In genomic region chr7:16098585-16099179, GRCh38 we compare ENCODE assay signal across 8 cellular contexts.
DNase-seq lines count a peak whose midpoint lies in the region; ATAC-seq, FAIRE-seq and TF ChIP-seq lines count a peak whose summit lies in the region.

No MANE protein-coding gene starts in this region.

- intact Hi-C loops in Calu3 (cut with micrococcal nuclease; ENCODE audit: unreplicated experiment) (loop anchor here (1.0 to 5.0 kb wide), 2 partner anchors 20 to 469 kb away; no protein-coding TSS in a partner anchor), GM12878 (cut with micrococcal nuclease; ENCODE audit: unreplicated experiment) (no loop called here), right lobe of liver (cut with DNase I) (loop anchor here in 1 of 2 donors (10.0 kb wide), 1 partner anchor 476 kb away; no protein-coding TSS in a partner anchor)

- FAIRE-seq in GM12878 (lab: Jason Lieb, UNC), result no peak

- no peak for ATAC-seq in GM12878
- peak in 1 of 4 donors; percentile 39 for ATAC-seq in right lobe of liver
- ATAC-seq in GM19467 (IDR thresholded peaks at IDR 0.05; ENCODE audit: unreplicated experiment), result no peak
- ATAC-seq in HG03175 (IDR thresholded peaks at IDR 0.05; ENCODE audit: unreplicated experiment), result no peak
- no peak for ATAC-seq in HG02642 (IDR thresholded peaks at IDR 0.05; ENCODE audit: poor library complexity, unreplicated experiment)

- RAD21 ChIA-PET in GM12878 (lab: Charles Lee; ENCODE audit: unreplicated experiment), result interaction anchor here (1.1 kb wide), 1 partner anchor 1381 kb away, joined by 3 read pairs; no protein-coding TSS in a partner anchor

- H4K20me1 ChIP-seq in GM12878 (ENCODE audit: control insufficient read depth, insufficient read depth), result no peaks in the 10 kb centered on the region

- H3K27me3 Mint-ChIP-seq in Calu3 (ENCODE audit: unreplicated experiment), result no peaks in the 10 kb centered on the region

- SMC1A ChIA-PET in GM12878 (lab: Charles Lee; ENCODE audit: uncharacterized antibody, unreplicated experiment), result interaction anchor here (1.2 kb wide), 2 partner anchors 18 to 20 kb away, joined by 3 to 4 read pairs; no protein-coding TSS in a partner anchor

- H3K9me3 ChIP-seq in GM12878 (replicated peaks; ENCODE audit: control insufficient read depth, insufficient read depth, low read length), result no peaks in the 10 kb centered on the region
- H3K9me3 ChIP-seq in right lobe of liver, result no peaks in the 10 kb centered on the region

- DNase-seq in Calu3, result peak; percentile 63
- peak; percentile 28 for DNase-seq in HuH-7 (ENCODE audit: low spot score)
- no peak for DNase-seq in GM12878 (ENCODE audit: low read depth, low spot score)
- DNase-seq in right lobe of liver, result no peak
- no peak for DNase-seq in amniotic stem cell (lab: John Stamatoyannopoulos, UW)

- H3K27me3 ChIP-seq in GM12878 (replicated peaks in 1 of 2; ENCODE audit: control insufficient read depth in 2 of 2, insufficient read depth in 2 of 2, low read length in 1 of 2) (no peaks in the 10 kb centered on the region), right lobe of liver (no peaks in the 10 kb centered on the region)

- in situ Hi-C loops in GM12878 (cut with MboI), result no loop called here

- WGBS in GM12878 (ENCODE audit: insufficient coverage, insufficient replicate concordance, low lambda C conversion rate, missing lambda C conversion rate), result 32% methylated on average over 5 of the region's 5 CpGs
- WGBS in right lobe of liver (ENCODE audit: insufficient coverage, low coverage, low lambda C conversion rate, missing lambda C conversion rate), result 62% methylated on average over 5 of the region's 5 CpGs

- CTCF ChIA-PET in Calu3 (lab: Charles Lee), result interaction anchor here (0.6 to 2.0 kb wide), 9 partner anchors 12 to 466 kb away, joined by 3 to 27 read pairs (median 5); partner anchors contain the start of gene CRPPA
- CTCF ChIA-PET in GM12878 (lab: Yijun Ruan, JAX), result interaction anchor here (0.7 to 4.0 kb wide), 11 partner anchors 13 to 467 kb away, joined by 3 to 15 read pairs (median 3); no protein-coding TSS in a partner anchor

- POLR2A ChIA-PET in GM12878 (lab: Charles Lee), result interaction anchor here (0.6 kb wide), 1 partner anchor 127 kb away, joined by 5 read pairs; no protein-coding TSS in a partner anchor

- no peak overlapping the region for H3K4me3 ChIP-seq in GM12878
- no peak overlapping the region for H3K4me3 ChIP-seq in right lobe of liver

- H3K4me1 ChIP-seq in GM12878 (ENCODE audit: control insufficient read depth, insufficient read depth, low read length) (no peaks in the 10 kb centered on the region), right lobe of liver (no peaks in the 10 kb centered on the region)

- TF ChIP-seq EP300 in GM12878 (IDR thresholded peaks at IDR 0.05; ENCODE audit: borderline replicate concordance in 1 of 2, control insufficient read depth in 1 of 2, low read depth in 2 of 2, low read length in 2 of 2), result no peak

- BruUV-seq in Calu3 (replicated peaks; lab: Mats Ljungman, UMichigan), result no TSS peak
- BruUV-seq in GM12878 (replicated peaks; lab: Mats Ljungman, UMichigan), result no TSS peak

- no peak overlapping the region for H2AFZ ChIP-seq in GM12878 (ENCODE audit: control insufficient read depth, low read depth, low read length)

- H3K36me3 ChIP-seq in GM12878 (ENCODE audit: control insufficient read depth in 2 of 2, insufficient read depth in 2 of 2, low read length in 1 of 2) (no peaks in the 10 kb centered on the region), right lobe of liver (no peaks in the 10 kb centered on the region)

- TF ChIP-seq RAD21 in GM12878 (IDR thresholded peaks at IDR 0.05; ENCODE audit: insufficient read depth, low read depth, low read length), result peak; percentile 34

- H3K4me1 Mint-ChIP-seq in Calu3 (ENCODE audit: low read depth, unreplicated experiment), result peaks cover 14% of the 10 kb centered on the region

- TF ChIP-seq CTCF in Calu3 (IDR thresholded peaks at IDR 0.05; ENCODE audit: unreplicated experiment) (peak; percentile 93), GM12878 (IDR thresholded peaks at IDR 0.05 in 2 of 3, conservative IDR thresholded peaks at IDR 0.05 in 1 of 3; ENCODE audit: control insufficient read depth in 2 of 3, extremely low read depth in 1 of 3, insufficient read depth in 1 of 3, low read depth in 3 of 3, low read length in 3 of 3) (peak; percentile 29 to 50 (median 47); a peak in 5 of 6 replicates), right lobe of liver (IDR thresholded peaks at IDR 0.05) (peak; percentile 45 to 64 (median 57))

- H3K9me3 Mint-ChIP-seq in Calu3 (ENCODE audit: low read depth, unreplicated experiment), result peaks cover 5% of the 10 kb centered on the region

- H3K4me2 ChIP-seq in GM12878 (ENCODE audit: control insufficient read depth, insufficient read depth), result no peak overlapping the region

- H3K27ac Mint-ChIP-seq in Calu3 (ENCODE audit: unreplicated experiment), result no peak overlapping the region

- H3K9ac ChIP-seq in GM12878 (ENCODE audit: control insufficient read depth, insufficient read depth, low read length), result no peak overlapping the region

- H3K4me3 Mint-ChIP-seq in Calu3 (ENCODE audit: low read depth, unreplicated experiment), result no peak overlapping the region

- TF ChIP-seq POLR2A in GM12878 (IDR thresholded peaks at IDR 0.05; ENCODE audit: low read depth, low read length) (no peak), right lobe of liver (IDR thresholded peaks at IDR 0.05) (no peak)

- no peaks in the 10 kb centered on the region for H3K79me2 ChIP-seq in GM12878 (ENCODE audit: control insufficient read depth, insufficient read depth, low read length)

- H3K27ac ChIP-seq in GM12878 (ENCODE audit: control insufficient read depth, insufficient read depth) (no peak overlapping the region), right lobe of liver (no peak overlapping the region)

- no peaks in the 10 kb centered on the region for H3K36me3 Mint-ChIP-seq in Calu3 (ENCODE audit: insufficient read depth, unreplicated experiment)

TF ChIP-seq in GM12878, 131 proteins besides CTCF, POLR2A, EP300 and RAD21 (continues in another document):
- no peak for TF ChIP-seq HDAC6 (IDR thresholded peaks at IDR 0.05; ENCODE audit: unreplicated experiment)
- TF ChIP-seq ZNF207 (IDR thresholded peaks at IDR 0.05; ENCODE audit: borderline replicate concordance), result no peak
- no peak for TF ChIP-seq IKZF2 (IDR thresholded peaks at IDR 0.05)
- TF ChIP-seq, protein P1, sequence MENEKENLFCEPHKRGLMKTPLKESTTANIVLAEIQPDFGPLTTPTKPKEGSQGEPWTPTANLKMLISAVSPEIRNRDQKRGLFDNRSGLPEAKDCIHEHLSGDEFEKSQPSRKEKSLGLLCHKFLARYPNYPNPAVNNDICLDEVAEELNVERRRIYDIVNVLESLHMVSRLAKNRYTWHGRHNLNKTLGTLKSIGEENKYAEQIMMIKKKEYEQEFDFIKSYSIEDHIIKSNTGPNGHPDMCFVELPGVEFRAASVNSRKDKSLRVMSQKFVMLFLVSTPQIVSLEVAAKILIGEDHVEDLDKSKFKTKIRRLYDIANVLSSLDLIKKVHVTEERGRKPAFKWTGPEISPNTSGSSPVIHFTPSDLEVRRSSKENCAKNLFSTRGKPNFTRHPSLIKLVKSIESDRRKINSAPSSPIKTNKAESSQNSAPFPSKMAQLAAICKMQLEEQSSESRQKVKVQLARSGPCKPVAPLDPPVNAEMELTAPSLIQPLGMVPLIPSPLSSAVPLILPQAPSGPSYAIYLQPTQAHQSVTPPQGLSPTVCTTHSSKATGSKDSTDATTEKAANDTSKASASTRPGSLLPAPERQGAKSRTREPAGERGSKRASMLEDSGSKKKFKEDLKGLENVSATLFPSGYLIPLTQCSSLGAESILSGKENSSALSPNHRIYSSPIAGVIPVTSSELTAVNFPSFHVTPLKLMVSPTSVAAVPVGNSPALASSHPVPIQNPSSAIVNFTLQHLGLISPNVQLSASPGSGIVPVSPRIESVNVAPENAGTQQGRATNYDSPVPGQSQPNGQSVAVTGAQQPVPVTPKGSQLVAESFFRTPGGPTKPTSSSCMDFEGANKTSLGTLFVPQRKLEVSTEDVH (IDR thresholded peaks at IDR 0.05; ENCODE audit: low read depth, partially characterized antibody), result no peak
- no peak for TF ChIP-seq MTA2 (IDR thresholded peaks at IDR 0.05; ENCODE audit: low read depth)
- TF ChIP-seq, protein P2, sequence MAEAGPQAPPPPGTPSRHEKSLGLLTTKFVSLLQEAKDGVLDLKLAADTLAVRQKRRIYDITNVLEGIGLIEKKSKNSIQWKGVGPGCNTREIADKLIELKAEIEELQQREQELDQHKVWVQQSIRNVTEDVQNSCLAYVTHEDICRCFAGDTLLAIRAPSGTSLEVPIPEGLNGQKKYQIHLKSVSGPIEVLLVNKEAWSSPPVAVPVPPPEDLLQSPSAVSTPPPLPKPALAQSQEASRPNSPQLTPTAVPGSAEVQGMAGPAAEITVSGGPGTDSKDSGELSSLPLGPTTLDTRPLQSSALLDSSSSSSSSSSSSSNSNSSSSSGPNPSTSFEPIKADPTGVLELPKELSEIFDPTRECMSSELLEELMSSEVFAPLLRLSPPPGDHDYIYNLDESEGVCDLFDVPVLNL (IDR thresholded peaks at IDR 0.05; ENCODE audit: low read depth, low read length), result no peak
- TF ChIP-seq ZBTB11 (CRISPR knock-in tag; IDR thresholded peaks at IDR 0.05), result no peak
- TF ChIP-seq FOXK2 (IDR thresholded peaks at IDR 0.05), result no peak
- TF ChIP-seq BMI1 (IDR thresholded peaks at IDR 0.05; ENCODE audit: borderline replicate concordance), result no peak
- no peak for TF ChIP-seq POU2F2 (IDR thresholded peaks at IDR 0.05; ENCODE audit: borderline replicate concordance, low read depth, low read length)

Comparison
In these comparisons a context has a peak if more than half of its experiments do, and no peak if none do; other contexts are left out.
1. DNase-seq: peak in Calu3 (single experiment) and HuH-7 (single experiment); none in GM12878 (single experiment), right lobe of liver (0 of 3) and amniotic stem cell (single experiment).
2. Peak in every context shown above with its lines, with median percentiles within 50 percentile points of each other: CTCF ChIP-seq.